In genomic region chr18:36187138-36187825, GRCh38 we compare ENCODE assay signal across 7 cellular contexts. TPM values are rescaled to one million over a fixed set of nuclear protein-coding genes. Genes with fewer than 3 reads are reported as not detected.
A peak's percentile ranks its signal among the peaks of the same experiment; 100 is the strongest.
DNase-seq lines count a peak whose midpoint lies in the region; ATAC-seq and TF ChIP-seq lines count a peak whose summit lies in the region.

A gene with protein sequence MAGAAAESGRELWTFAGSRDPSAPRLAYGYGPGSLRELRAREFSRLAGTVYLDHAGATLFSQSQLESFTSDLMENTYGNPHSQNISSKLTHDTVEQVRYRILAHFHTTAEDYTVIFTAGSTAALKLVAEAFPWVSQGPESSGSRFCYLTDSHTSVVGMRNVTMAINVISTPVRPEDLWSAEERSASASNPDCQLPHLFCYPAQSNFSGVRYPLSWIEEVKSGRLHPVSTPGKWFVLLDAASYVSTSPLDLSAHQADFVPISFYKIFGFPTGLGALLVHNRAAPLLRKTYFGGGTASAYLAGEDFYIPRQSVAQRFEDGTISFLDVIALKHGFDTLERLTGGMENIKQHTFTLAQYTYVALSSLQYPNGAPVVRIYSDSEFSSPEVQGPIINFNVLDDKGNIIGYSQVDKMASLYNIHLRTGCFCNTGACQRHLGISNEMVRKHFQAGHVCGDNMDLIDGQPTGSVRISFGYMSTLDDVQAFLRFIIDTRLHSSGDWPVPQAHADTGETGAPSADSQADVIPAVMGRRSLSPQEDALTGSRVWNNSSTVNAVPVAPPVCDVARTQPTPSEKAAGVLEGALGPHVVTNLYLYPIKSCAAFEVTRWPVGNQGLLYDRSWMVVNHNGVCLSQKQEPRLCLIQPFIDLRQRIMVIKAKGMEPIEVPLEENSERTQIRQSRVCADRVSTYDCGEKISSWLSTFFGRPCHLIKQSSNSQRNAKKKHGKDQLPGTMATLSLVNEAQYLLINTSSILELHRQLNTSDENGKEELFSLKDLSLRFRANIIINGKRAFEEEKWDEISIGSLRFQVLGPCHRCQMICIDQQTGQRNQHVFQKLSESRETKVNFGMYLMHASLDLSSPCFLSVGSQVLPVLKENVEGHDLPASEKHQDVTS (plus strand): TSS chr18:36187497. CDS start chr18:36187540, 43 bp downstream.

- POLR2A ChIA-PET in naive thymus-derived CD4-positive, alpha-beta T cell (lab: Charles Lee): no interaction called here

- TF ChIP-seq CTCF in GM13977 (IDR thresholded peaks at IDR 0.05; ENCODE audit: extremely low read depth, insufficient read depth, missing control alignments): no peak
- no peak for TF ChIP-seq CTCF in fibroblast of mammary gland (conservative IDR thresholded peaks at IDR 0.05; ENCODE audit: control insufficient read depth, insufficient read depth, low read depth, low read length)
- no peak for TF ChIP-seq CTCF in transverse colon (IDR thresholded peaks at IDR 0.05)

- ATAC-seq in HG02610 (IDR thresholded peaks at IDR 0.05; ENCODE audit: unreplicated experiment): peak; percentile 72
- peak; percentile 67 to 76 for ATAC-seq in activated T-cell treated with anti-CD3 and anti-CD28 coated beads, Interleukin-2, amount 50 U/mL, for 4 hours
- ATAC-seq in naive thymus-derived CD4-positive, alpha-beta T cell: peak; percentile 76

- WGBS in transverse colon (ENCODE audit: low coverage in 1 of 2), 2 donors: 0% methylated on average over 31 of the region's 71 CpGs; no CpG with 5 or more reads in 1 of the 2 donors

- in situ Hi-C loops in GM13977 (cut with MboI; ENCODE audit: low pct_unique_long_range_greater_than_20kb, low sequenced_read_pairs, unreplicated experiment) (no loop called here), transverse colon (cut with MboI; ENCODE audit: low pct_ligation_motif_present in 1 of 4, low pct_unique_long_range_greater_than_20kb in 1 of 4, low sequenced_read_pairs in 3 of 4) (no loop called here)

- H3K27ac ChIP-seq in naive thymus-derived CD4-positive, alpha-beta T cell (ENCODE audit: low read depth, low read length): peak within 1 kb of the TSS; percentile 46
- peak within 1 kb of the TSS; percentile 32 to 78 (median 77) for H3K27ac ChIP-seq in transverse colon

- H3K27me3 Mint-ChIP-seq in activated T-cell treated with anti-CD3 and anti-CD28 coated beads, Interleukin-2, amount 50 U/mL, for 4 hours (ENCODE audit: low read depth): peaks cover 20% of the 10 kb centered on the region
- H3K27me3 Mint-ChIP-seq in naive thymus-derived CD4-positive, alpha-beta T cell: peaks cover 20 to 35% (median 24%) of the 10 kb centered on the region in 5 donors

- no peaks in the 10 kb centered on the region for H3K9me3 ChIP-seq in naive thymus-derived CD4-positive, alpha-beta T cell (ENCODE audit: control insufficient read depth in 2 of 3, low read length in 3 of 3)
- H3K9me3 ChIP-seq in transverse colon: no peaks in the 10 kb centered on the region

- peaks cover 0 to 4% (median 0%) of the 10 kb centered on the region in 3 experiments for H3K36me3 ChIP-seq in naive thymus-derived CD4-positive, alpha-beta T cell (ENCODE audit: control insufficient read depth in 2 of 3, insufficient read depth in 3 of 3, low read length in 3 of 3)
- H3K36me3 ChIP-seq in transverse colon: no peaks in the 10 kb centered on the region

- H3K4me1 ChIP-seq in naive thymus-derived CD4-positive, alpha-beta T cell (ENCODE audit: control insufficient read depth in 2 of 2, insufficient read depth in 2 of 2, low read length in 2 of 2): peaks cover 4 to 5% of the 10 kb centered on the region in 2 donors
- H3K4me1 ChIP-seq in transverse colon: peaks cover 9 to 17% (median 13%) of the 10 kb centered on the region in 4 donors

- CTCF ChIA-PET in naive thymus-derived CD4-positive, alpha-beta T cell (lab: Charles Lee): interaction anchor here (0.7 kb wide), 1 partner anchor 54 kb away, joined by 3 read pairs; no protein-coding TSS in a partner anchor

- TF ChIP-seq EP300 in transverse colon (IDR thresholded peaks at IDR 0.05; ENCODE audit: low read depth): no peak

- H3K36me3 Mint-ChIP-seq in activated T-cell treated with anti-CD3 and anti-CD28 coated beads, Interleukin-2, amount 50 U/mL, for 4 hours (ENCODE audit: insufficient read depth): no peaks in the 10 kb centered on the region
- peaks cover 0 to 8% (median 0%) of the 10 kb centered on the region in 5 donors for H3K36me3 Mint-ChIP-seq in naive thymus-derived CD4-positive, alpha-beta T cell

- H3K9me3 Mint-ChIP-seq in activated T-cell treated with anti-CD3 and anti-CD28 coated beads, Interleukin-2, amount 50 U/mL, for 4 hours: no peaks in the 10 kb centered on the region
- peaks cover 0 to 1% (median 0%) of the 10 kb centered on the region in 11 donors for H3K9me3 Mint-ChIP-seq in naive thymus-derived CD4-positive, alpha-beta T cell

- DNase-seq in GM13977 (ENCODE audit: low spot score) (peak; percentile 84), NCI-H510A treated with DMSO at 0.1 percent for 48 hours (lab: John Stamatoyannopoulos, UW) (peak; percentile 85), fibroblast of mammary gland (ENCODE audit: low read depth) (peak; percentile 45), transverse colon (peak; percentile 90)
- DNase-seq in activated T-cell treated with anti-CD3 and anti-CD28 coated beads, Interleukin-2, amount 50 U/mL, for 4 hours: peak; percentile 20
- DNase-seq in naive thymus-derived CD4-positive, alpha-beta T cell: peak in 6 of 9 donors; percentile 16 to 71 (median 22)

- peak; percentile 75 for TF ChIP-seq POLR2A in transverse colon (IDR thresholded peaks at IDR 0.05)

- peak within 1 kb of the TSS; percentile 80 for H3K4me3 Mint-ChIP-seq in activated T-cell treated with anti-CD3 and anti-CD28 coated beads, Interleukin-2, amount 50 U/mL, for 4 hours
- peak within 1 kb of the TSS; percentile 74 to 87 (median 83) for H3K4me3 Mint-ChIP-seq in naive thymus-derived CD4-positive, alpha-beta T cell

- peaks cover 11% of the 10 kb centered on the region for H3K4me1 Mint-ChIP-seq in activated T-cell treated with anti-CD3 and anti-CD28 coated beads, Interleukin-2, amount 50 U/mL, for 4 hours (ENCODE audit: low read depth)
- H3K4me1 Mint-ChIP-seq in naive thymus-derived CD4-positive, alpha-beta T cell: peaks cover 7 to 25% (median 11%) of the 10 kb centered on the region in 7 donors

- H3K27me3 ChIP-seq in naive thymus-derived CD4-positive, alpha-beta T cell (ENCODE audit: control insufficient read depth in 2 of 2, insufficient read depth in 2 of 2, low read length in 2 of 2): peaks cover 0 to 3% of the 10 kb centered on the region in 2 donors
- H3K27me3 ChIP-seq in transverse colon: no peaks in the 10 kb centered on the region

- peak within 1 kb of the TSS in 1 of 9 donors; percentile 38 for H3K27ac Mint-ChIP-seq in naive thymus-derived CD4-positive, alpha-beta T cell

- H3K4me3 ChIP-seq in fibroblast of mammary gland (ENCODE audit: control insufficient read depth, low read depth, low read length) (peak within 1 kb of the TSS; percentile 91), transverse colon (peak within 1 kb of the TSS; percentile 45 to 75 (median 66))
- H3K4me3 ChIP-seq in naive thymus-derived CD4-positive, alpha-beta T cell (ENCODE audit: low read length): peak within 1 kb of the TSS; percentile 77

- intact Hi-C loops in naive thymus-derived CD4-positive, alpha-beta T cell (cut with micrococcal nuclease): loop anchor here (1.0 to 5.0 kb wide), 2 partner anchors 58 to 95 kb away; partner anchors contain the start of genes ELP2 (in 1 of the 2) and SLC39A6 (in 1 of the 2)
- intact Hi-C loops in transverse colon (cut with DNase I; ENCODE audit: low total_unique reads): no loop called here

RNA-seq across cellular contexts. Expression of the gene that starts here (rescaled TPM):
- under 1 TPM; 0.03 to 0.34 (median 0.05) TPM for total RNA-seq in activated T-cell treated with anti-CD3 and anti-CD28 coated beads, Interleukin-2, amount 50 U/mL, for 4 hours
- total RNA-seq in naive thymus-derived CD4-positive, alpha-beta T cell: under 1 TPM in 1 of 5 experiments, not detected in 4; 0.05 TPM
- not detected for polyA plus RNA-seq in naive thymus-derived CD4-positive, alpha-beta T cell
- total RNA-seq in transverse colon: 1 to 10 TPM; 2.6 to 5.7 (median 4.4) TPM

Comparison
In these comparisons a context has a peak if more than half of its experiments do, and no peak if none do; other contexts are left out.
1. Peak in every context shown above with its lines: DNase-seq, ATAC-seq, H3K4me3 ChIP-seq and H3K27ac ChIP-seq.
2. Peak in DNase-seq and ATAC-seq in activated T-cell treated with anti-CD3 and anti-CD28 coated beads, Interleukin-2, amount 50 U/mL, for 4 hours; RNA of the gene not detected or under 1 TPM.
3. Peak in DNase-seq, ATAC-seq, H3K4me3 ChIP-seq and H3K27ac ChIP-seq in naive thymus-derived CD4-positive, alpha-beta T cell; RNA of the gene not detected or under 1 TPM.
4. DNase-seq: peak in every context shown above with its lines; median percentile 90 in transverse colon; 85 in NCI-H510A treated with DMSO at 0.1 percent for 48 hours; 84 in GM13977; 45 in fibroblast of mammary gland; 22 in naive thymus-derived CD4-positive, alpha-beta T cell; 20 in activated T-cell treated with anti-CD3 and anti-CD28 coated beads, Interleukin-2, amount 50 U/mL, for 4 hours.